In genomic region chr20:34876161-34877001, GRCh38 we compare ENCODE assay signal across 8 cellular contexts. TPM values are rescaled to one million over a fixed set of nuclear protein-coding genes. Genes with fewer than 3 reads are reported as not detected.
DNase-seq lines count a peak whose midpoint lies in the region; ATAC-seq lines count a peak whose summit lies in the region.

ACSS2 (plus strand) TSS chr20:34876612; CDS start chr20:34876646, 34 bp downstream.

- DNase-seq in CD1c-positive myeloid dendritic cell (ENCODE audit: extremely low spot score) (peak; percentile 97), HT-29 (ENCODE audit: low spot score) (peak; percentile 99), NOMO-1 treated with DMSO at 0.1 percent for 48 hours (lab: John Stamatoyannopoulos, UW; ENCODE audit: unreplicated experiment) (peak; percentile 99), memory B cell (ENCODE audit: low spot score in 2 of 2) (peak; percentile 93 to 96)
- peak; percentile 76 to 99 (median 98) for DNase-seq in activated CD8-positive, alpha-beta memory T cell treated with anti-CD3 and anti-CD28 coated beads for 48 hours (ENCODE audit: low read depth in 2 of 3, low spot score in 2 of 3)
- DNase-seq in effector memory CD8-positive, alpha-beta T cell, result peak; percentile 88 to 93 (median 91)
- peak; percentile 91 for DNase-seq in stimulated activated CD8-positive, alpha-beta memory T cell treated with anti-CD3 and anti-CD28 coated beads, Interleukin-12 subunit alpha, Interleukin-12 subunit beta, amount 100 ng/mL, for 1 hour (ENCODE audit: low read depth)

- H3K9me3 Mint-ChIP-seq in effector memory CD8-positive, alpha-beta T cell, result no peaks in the 10 kb centered on the region
- no peaks in the 10 kb centered on the region for H3K9me3 Mint-ChIP-seq in memory B cell

- ATAC-seq in GM19463 (IDR thresholded peaks at IDR 0.05; ENCODE audit: unreplicated experiment) (peak; percentile 61), memory B cell (ENCODE audit: low read depth) (peak; percentile 79)
- peak; percentile 72 for ATAC-seq in effector memory CD8-positive, alpha-beta T cell (replicated peaks)

- H3K27ac Mint-ChIP-seq in effector memory CD8-positive, alpha-beta T cell, result peak within 1 kb of the TSS; percentile 39 to 85
- H3K27ac Mint-ChIP-seq in memory B cell, result no peak within 1 kb of the TSS

- H3K36me3 Mint-ChIP-seq in effector memory CD8-positive, alpha-beta T cell (ENCODE audit: insufficient read depth), result peaks cover 4% of the 10 kb centered on the region
- no peaks in the 10 kb centered on the region for H3K36me3 Mint-ChIP-seq in memory B cell

- peaks cover 33 to 49% of the 10 kb centered on the region in 2 donors for H3K4me1 Mint-ChIP-seq in effector memory CD8-positive, alpha-beta T cell (ENCODE audit: low read depth in 2 of 2)
- peaks cover 38% of the 10 kb centered on the region for H3K4me1 Mint-ChIP-seq in memory B cell

- H3K27me3 Mint-ChIP-seq in effector memory CD8-positive, alpha-beta T cell, result no peaks in the 10 kb centered on the region
- H3K27me3 Mint-ChIP-seq in memory B cell, result no peaks in the 10 kb centered on the region

- peak within 1 kb of the TSS; percentile 79 to 89 for H3K4me3 Mint-ChIP-seq in effector memory CD8-positive, alpha-beta T cell
- H3K4me3 Mint-ChIP-seq in memory B cell, result peak within 1 kb of the TSS; percentile 92

RNA-seq across cellular contexts. Expression of gene ACSS2, which starts in this region (rescaled TPM):
- 27.9 and 43.7 TPM in 2 replicates for total RNA-seq in HT-29 (2014; rRNA removed; shearing (Covaris generic))

Comparison
In these comparisons a context has a peak if more than half of its experiments do, and no peak if none do; other contexts are left out.
1. Peak in every context shown above with its lines: DNase-seq and ATAC-seq.